ENCODE assay signal across 2 cellular contexts in the genomic region with DNA sequence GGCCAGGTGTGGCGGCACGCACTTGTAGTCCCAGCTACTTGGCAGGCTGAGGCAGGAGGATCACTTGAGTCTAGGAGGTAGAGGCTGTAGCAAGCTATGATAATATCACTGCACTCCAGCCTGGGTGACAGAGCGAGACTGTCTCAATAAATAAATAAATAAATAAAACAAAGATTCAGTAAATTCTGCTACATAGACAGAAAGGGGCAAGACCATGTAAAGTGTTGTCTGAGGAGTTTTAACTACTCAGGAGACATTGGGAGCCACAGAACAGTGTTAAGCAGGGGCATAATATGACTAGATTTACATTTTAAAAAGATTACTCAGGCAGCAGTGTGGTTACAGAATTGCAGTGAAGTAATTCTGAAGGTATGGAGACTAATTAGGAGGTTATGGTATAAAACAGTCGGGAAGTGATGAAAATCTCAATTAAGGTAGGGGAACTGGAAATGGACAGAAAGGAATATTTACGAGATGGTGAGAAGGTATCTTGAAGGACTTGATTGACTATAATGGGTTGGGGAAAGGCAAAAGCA.
TF ChIP-seq lines count a peak whose summit lies in the region.

No MANE protein-coding gene starts in this region.

TF ChIP-seq in IMR-90, 13 proteins besides CTCF, POLR2A, EP300 and RAD21:
- TF ChIP-seq CEBPB (IDR thresholded peaks at IDR 0.05; ENCODE audit: low read depth, low read length) = no peak
- TF ChIP-seq MAFK (IDR thresholded peaks at IDR 0.05; ENCODE audit: low read depth, low read length) = peak; percentile 82

TF ChIP-seq in H1, 55 proteins besides CTCF, POLR2A, EP300 and RAD21:
- TF ChIP-seq RNF2 (IDR thresholded peaks at IDR 0.05; ENCODE audit: borderline replicate concordance, low read depth, low read length, missing control alignments, poor library complexity, severe bottlenecking) (no peak), HDAC2 (IDR thresholded peaks at IDR 0.05; ENCODE audit: borderline replicate concordance in 1 of 2, low read depth in 2 of 2, low read length in 2 of 2) (no peak)
- TF ChIP-seq, protein P1, sequence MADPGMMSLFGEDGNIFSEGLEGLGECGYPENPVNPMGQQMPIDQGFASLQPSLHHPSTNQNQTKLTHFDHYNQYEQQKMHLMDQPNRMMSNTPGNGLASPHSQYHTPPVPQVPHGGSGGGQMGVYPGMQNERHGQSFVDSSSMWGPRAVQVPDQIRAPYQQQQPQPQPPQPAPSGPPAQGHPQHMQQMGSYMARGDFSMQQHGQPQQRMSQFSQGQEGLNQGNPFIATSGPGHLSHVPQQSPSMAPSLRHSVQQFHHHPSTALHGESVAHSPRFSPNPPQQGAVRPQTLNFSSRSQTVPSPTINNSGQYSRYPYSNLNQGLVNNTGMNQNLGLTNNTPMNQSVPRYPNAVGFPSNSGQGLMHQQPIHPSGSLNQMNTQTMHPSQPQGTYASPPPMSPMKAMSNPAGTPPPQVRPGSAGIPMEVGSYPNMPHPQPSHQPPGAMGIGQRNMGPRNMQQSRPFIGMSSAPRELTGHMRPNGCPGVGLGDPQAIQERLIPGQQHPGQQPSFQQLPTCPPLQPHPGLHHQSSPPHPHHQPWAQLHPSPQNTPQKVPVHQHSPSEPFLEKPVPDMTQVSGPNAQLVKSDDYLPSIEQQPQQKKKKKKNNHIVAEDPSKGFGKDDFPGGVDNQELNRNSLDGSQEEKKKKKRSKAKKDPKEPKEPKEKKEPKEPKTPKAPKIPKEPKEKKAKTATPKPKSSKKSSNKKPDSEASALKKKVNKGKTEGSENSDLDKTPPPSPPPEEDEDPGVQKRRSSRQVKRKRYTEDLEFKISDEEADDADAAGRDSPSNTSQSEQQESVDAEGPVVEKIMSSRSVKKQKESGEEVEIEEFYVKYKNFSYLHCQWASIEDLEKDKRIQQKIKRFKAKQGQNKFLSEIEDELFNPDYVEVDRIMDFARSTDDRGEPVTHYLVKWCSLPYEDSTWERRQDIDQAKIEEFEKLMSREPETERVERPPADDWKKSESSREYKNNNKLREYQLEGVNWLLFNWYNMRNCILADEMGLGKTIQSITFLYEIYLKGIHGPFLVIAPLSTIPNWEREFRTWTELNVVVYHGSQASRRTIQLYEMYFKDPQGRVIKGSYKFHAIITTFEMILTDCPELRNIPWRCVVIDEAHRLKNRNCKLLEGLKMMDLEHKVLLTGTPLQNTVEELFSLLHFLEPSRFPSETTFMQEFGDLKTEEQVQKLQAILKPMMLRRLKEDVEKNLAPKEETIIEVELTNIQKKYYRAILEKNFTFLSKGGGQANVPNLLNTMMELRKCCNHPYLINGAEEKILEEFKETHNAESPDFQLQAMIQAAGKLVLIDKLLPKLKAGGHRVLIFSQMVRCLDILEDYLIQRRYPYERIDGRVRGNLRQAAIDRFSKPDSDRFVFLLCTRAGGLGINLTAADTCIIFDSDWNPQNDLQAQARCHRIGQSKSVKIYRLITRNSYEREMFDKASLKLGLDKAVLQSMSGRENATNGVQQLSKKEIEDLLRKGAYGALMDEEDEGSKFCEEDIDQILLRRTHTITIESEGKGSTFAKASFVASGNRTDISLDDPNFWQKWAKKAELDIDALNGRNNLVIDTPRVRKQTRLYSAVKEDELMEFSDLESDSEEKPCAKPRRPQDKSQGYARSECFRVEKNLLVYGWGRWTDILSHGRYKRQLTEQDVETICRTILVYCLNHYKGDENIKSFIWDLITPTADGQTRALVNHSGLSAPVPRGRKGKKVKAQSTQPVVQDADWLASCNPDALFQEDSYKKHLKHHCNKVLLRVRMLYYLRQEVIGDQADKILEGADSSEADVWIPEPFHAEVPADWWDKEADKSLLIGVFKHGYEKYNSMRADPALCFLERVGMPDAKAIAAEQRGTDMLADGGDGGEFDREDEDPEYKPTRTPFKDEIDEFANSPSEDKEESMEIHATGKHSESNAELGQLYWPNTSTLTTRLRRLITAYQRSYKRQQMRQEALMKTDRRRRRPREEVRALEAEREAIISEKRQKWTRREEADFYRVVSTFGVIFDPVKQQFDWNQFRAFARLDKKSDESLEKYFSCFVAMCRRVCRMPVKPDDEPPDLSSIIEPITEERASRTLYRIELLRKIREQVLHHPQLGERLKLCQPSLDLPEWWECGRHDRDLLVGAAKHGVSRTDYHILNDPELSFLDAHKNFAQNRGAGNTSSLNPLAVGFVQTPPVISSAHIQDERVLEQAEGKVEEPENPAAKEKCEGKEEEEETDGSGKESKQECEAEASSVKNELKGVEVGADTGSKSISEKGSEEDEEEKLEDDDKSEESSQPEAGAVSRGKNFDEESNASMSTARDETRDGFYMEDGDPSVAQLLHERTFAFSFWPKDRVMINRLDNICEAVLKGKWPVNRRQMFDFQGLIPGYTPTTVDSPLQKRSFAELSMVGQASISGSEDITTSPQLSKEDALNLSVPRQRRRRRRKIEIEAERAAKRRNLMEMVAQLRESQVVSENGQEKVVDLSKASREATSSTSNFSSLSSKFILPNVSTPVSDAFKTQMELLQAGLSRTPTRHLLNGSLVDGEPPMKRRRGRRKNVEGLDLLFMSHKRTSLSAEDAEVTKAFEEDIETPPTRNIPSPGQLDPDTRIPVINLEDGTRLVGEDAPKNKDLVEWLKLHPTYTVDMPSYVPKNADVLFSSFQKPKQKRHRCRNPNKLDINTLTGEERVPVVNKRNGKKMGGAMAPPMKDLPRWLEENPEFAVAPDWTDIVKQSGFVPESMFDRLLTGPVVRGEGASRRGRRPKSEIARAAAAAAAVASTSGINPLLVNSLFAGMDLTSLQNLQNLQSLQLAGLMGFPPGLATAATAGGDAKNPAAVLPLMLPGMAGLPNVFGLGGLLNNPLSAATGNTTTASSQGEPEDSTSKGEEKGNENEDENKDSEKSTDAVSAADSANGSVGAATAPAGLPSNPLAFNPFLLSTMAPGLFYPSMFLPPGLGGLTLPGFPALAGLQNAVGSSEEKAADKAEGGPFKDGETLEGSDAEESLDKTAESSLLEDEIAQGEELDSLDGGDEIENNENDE (IDR thresholded peaks at IDR 0.05; ENCODE audit: insufficient replicate concordance, low read length) = no peak
